ENCODE assay signal across 20 cellular contexts in genomic region chr1:163131981-163132380, GRCh38.
"Had no signal": no experiment of that assay in that cellular context is flagged by ENCODE, and none has a peak within 500 bp of the region (broad histone marks: within the 10 kb centered on the region; RNA-seq: fewer than 3 reads in every experiment).

No MANE protein-coding gene starts in this region.

- H3K9me3 ChIP-seq: colonic mucosa, lower lobe of right lung, pancreas, suprapubic skin, tibial artery, upper lobe of left lung, uterus had no signal

- H3K4me3 ChIP-seq: colonic mucosa, left ventricle myocardium inferior, lower lobe of right lung, pancreas, smooth muscle cell, suprapubic skin, tibial artery, upper lobe of left lung, uterus had no signal

- H3K27me3 ChIP-seq: colonic mucosa, foreskin keratinocyte, pancreas, suprapubic skin, tibial artery, upper lobe of left lung, uterus had no signal

- H3K27ac ChIP-seq: colonic mucosa, foreskin keratinocyte, left ventricle myocardium inferior, lower lobe of right lung, pancreas, suprapubic skin, upper lobe of left lung, uterus had no signal

- ATAC-seq: foreskin keratinocyte; left cardiac atrium; lower lobe of right lung; pancreas; stimulated activated effector memory CD8-positive, alpha-beta T cell treated with anti-CD3 and anti-CD28 coated beads, Interleukin-12 subunit alpha, Interleukin-12 subunit beta, amount 100 ng/mL, for 72 hours; stimulated activated naive CD8-positive, alpha-beta T cell treated with anti-CD3 and anti-CD28 coated beads, Interleukin-15, Interleukin-2, amounts not matched to agents 100 U/mL and 50 U/mL, for 24 hours had no signal

- H3K36me3 ChIP-seq: colonic mucosa, left ventricle myocardium inferior, lower lobe of right lung, pancreas, suprapubic skin, tibial artery, upper lobe of left lung, uterus had no signal

- H3K4me2 ChIP-seq: smooth muscle cell had no signal

- DNase-seq: colonic mucosa; dermis blood vessel endothelial cell; erythroblast; foreskin keratinocyte; kidney; left cardiac atrium; left ventricle myocardium inferior; lower lobe of right lung; naive B cell; occipital lobe; pancreas; stimulated activated CD4-positive, alpha-beta T cell treated with anti-CD3 and anti-CD28 coated beads, Interleukin-2, amount 100 ng/mL, for 48 hours; stimulated activated CD8-positive, alpha-beta memory T cell treated with anti-CD3 and anti-CD28 coated beads, Interleukin-4, amount 100 ng/mL, for 48 hours; stimulated activated naive CD8-positive, alpha-beta T cell treated with anti-CD3 and anti-CD28 coated beads, Interleukin-15, Interleukin-2, amounts not matched to agents 100 U/mL and 50 U/mL, for 24 hours; tibial artery; upper lobe of left lung; uterus had no signal

- H3K4me1 ChIP-seq: colonic mucosa, foreskin keratinocyte, lower lobe of right lung, pancreas, suprapubic skin, upper lobe of left lung, uterus had no signal
